In genomic region chr4:52643190-52643589, GRCh38 we compare ENCODE assay signal across 18 cellular contexts. TPM values are rescaled to one million over a fixed set of nuclear protein-coding genes. Genes with fewer than 3 reads are reported as not detected.
DNase-seq lines count a peak whose midpoint lies in the region; ATAC-seq and TF ChIP-seq lines count a peak whose summit lies in the region.
"Had no signal": no experiment of that assay in that cellular context is flagged by ENCODE, and none has a peak within 500 bp of the region (broad histone marks: within the 10 kb centered on the region; RNA-seq: fewer than 3 reads in every experiment).

No MANE protein-coding gene starts in this region.

- H3K4me1 ChIP-seq in right atrium auricular region = peaks cover 0 to 46% of the 10 kb centered on the region in 2 donors
- H3K4me1 ChIP-seq in ascending aorta = peaks cover 0 to 41% of the 10 kb centered on the region in 2 donors
- no peaks in the 10 kb centered on the region for H3K4me1 ChIP-seq in CD8-positive, alpha-beta memory T cell (ENCODE audit: insufficient read depth, low read length)
- peaks cover 4 to 8% of the 10 kb centered on the region in 2 donors for H3K4me1 ChIP-seq in uterus
- H3K4me1 ChIP-seq: HAP-1 had no signal

- TF ChIP-seq CTCF in right atrium auricular region (IDR thresholded peaks at IDR 0.05) (no peak), ascending aorta (IDR thresholded peaks at IDR 0.05) (no peak), uterus (IDR thresholded peaks at IDR 0.05) (no peak)

- no peak for DNase-seq in right atrium auricular region (ENCODE audit: low spot score)
- DNase-seq in left cardiac atrium = no peak
- no peak for DNase-seq in ascending aorta (ENCODE audit: low spot score in 2 of 2)
- DNase-seq in superior temporal gyrus (ENCODE audit: extremely low spot score) = peak; percentile 6
- DNase-seq in CD8-positive, alpha-beta memory T cell = no peak
- no peak for DNase-seq in NCI-H2171 (lab: John Stamatoyannopoulos, UW)
- DNase-seq in uterus = no peak
- DNase-seq: CD4-positive, CD25-positive, alpha-beta regulatory T cell; GOT3; Kasumi-1; NCI-H1436; NCI-H187; NCI-H524 treated with DMSO at 0.1 percent for 48 hours; NCI-H82; NK-92 treated with Interleukin-12 subunit alpha and Interleukin-12 subunit beta, amount 100 ng/mL, for 24 hours; PC-9 had no signal

- H3K27me3 Mint-ChIP-seq in CD8-positive, alpha-beta memory T cell = no peaks in the 10 kb centered on the region

- no peaks in the 10 kb centered on the region for H3K36me3 ChIP-seq in right atrium auricular region
- no peaks in the 10 kb centered on the region for H3K36me3 ChIP-seq in ascending aorta
- H3K36me3 ChIP-seq in CD8-positive, alpha-beta memory T cell (ENCODE audit: insufficient read depth, low read length) = no peaks in the 10 kb centered on the region
- H3K36me3 ChIP-seq in uterus = no peaks in the 10 kb centered on the region
- H3K36me3 ChIP-seq: BLaER1, HAP-1 had no signal

- H3K27ac Mint-ChIP-seq in CD8-positive, alpha-beta memory T cell = peak overlapping the region in 1 of 8 donors; percentile 52
- H3K27ac Mint-ChIP-seq: CD4-positive, CD25-positive, alpha-beta regulatory T cell had no signal

- H3K9me3 Mint-ChIP-seq in CD8-positive, alpha-beta memory T cell = no peaks in the 10 kb centered on the region

- H3K36me3 Mint-ChIP-seq in CD8-positive, alpha-beta memory T cell = no peaks in the 10 kb centered on the region
- H3K36me3 Mint-ChIP-seq: CD4-positive, CD25-positive, alpha-beta regulatory T cell had no signal

- no peaks in the 10 kb centered on the region for H3K27me3 ChIP-seq in right atrium auricular region
- H3K27me3 ChIP-seq in ascending aorta = no peaks in the 10 kb centered on the region
- no peaks in the 10 kb centered on the region for H3K27me3 ChIP-seq in CD8-positive, alpha-beta memory T cell (ENCODE audit: insufficient read depth, low read length, poor library complexity, severe bottlenecking)
- H3K27me3 ChIP-seq in uterus = no peaks in the 10 kb centered on the region
- H3K27me3 ChIP-seq: BLaER1 had no signal

- no peak overlapping the region for H3K4me3 Mint-ChIP-seq in CD8-positive, alpha-beta memory T cell
- H3K4me3 Mint-ChIP-seq: CD4-positive, CD25-positive, alpha-beta regulatory T cell had no signal

- no peak for TF ChIP-seq POLR2A in uterus (IDR thresholded peaks at IDR 0.05)

- H3K27ac ChIP-seq in right atrium auricular region (peak overlapping the region; percentile 17 to 62), ascending aorta (peak overlapping the region; percentile 64 to 73), uterus (no peak overlapping the region)
- no peak overlapping the region for H3K27ac ChIP-seq in CD8-positive, alpha-beta memory T cell (ENCODE audit: low read depth, low read length)
- H3K27ac ChIP-seq: BLaER1, PC-9 had no signal

- intact Hi-C loops in left cardiac atrium (cut with DNase I) = no loop called here
- intact Hi-C loops in ascending aorta (cut with DNase I) = loop anchor here (2.0 to 10.0 kb wide), 3 partner anchors 16 to 1632 kb away; partner anchors contain the start of gene USP46
- intact Hi-C loops in uterus (cut with DNase I; ENCODE audit: low total_unique reads) = no loop called here

- no peak overlapping the region for H3K4me3 ChIP-seq in right atrium auricular region
- H3K4me3 ChIP-seq in ascending aorta = no peak overlapping the region
- no peak overlapping the region for H3K4me3 ChIP-seq in CD8-positive, alpha-beta memory T cell (ENCODE audit: low read length)
- no peak overlapping the region for H3K4me3 ChIP-seq in uterus
- H3K4me3 ChIP-seq: BLaER1, HAP-1, PC-9 had no signal

- H3K4me1 Mint-ChIP-seq in CD8-positive, alpha-beta memory T cell = peaks cover 15 to 63% (median 62%) of the 10 kb centered on the region in 3 donors

- POLR2A ChIA-PET in CD8-positive, alpha-beta memory T cell (lab: Charles Lee) = no interaction called here

- no peak for ATAC-seq in left cardiac atrium

- H3K9me3 ChIP-seq in right atrium auricular region = no peaks in the 10 kb centered on the region
- H3K9me3 ChIP-seq in ascending aorta = no peaks in the 10 kb centered on the region
- no peaks in the 10 kb centered on the region for H3K9me3 ChIP-seq in CD8-positive, alpha-beta memory T cell (ENCODE audit: low read length)
- H3K9me3 ChIP-seq in uterus = no peaks in the 10 kb centered on the region
- H3K9me3 ChIP-seq: HAP-1 had no signal

- CTCF ChIA-PET in CD8-positive, alpha-beta memory T cell (lab: Charles Lee) = interaction anchor here (0.8 kb wide), 1 partner anchor 14 kb away, joined by 3 read pairs; no protein-coding TSS in a partner anchor

RNA-seq across cellular contexts. Expression of gene USP46, which starts 15.9 kb away (rescaled TPM):
- total RNA-seq in right atrium auricular region (10 to 100 TPM; 19.1 to 28.0 TPM), left cardiac atrium (10 to 100 TPM; 40.7 to 48.0 TPM), ascending aorta (7.5 TPM), uterus (10 to 100 TPM in 2 of 4 donors, 1 to 10 TPM in 1, under 1 TPM in 1; 0.51 to 33.5 (median 16.5) TPM)
- total RNA-seq in CD8-positive, alpha-beta memory T cell = 10 to 100 TPM; 15.6 to 16.9 TPM
- polyA plus RNA-seq in CD8-positive, alpha-beta memory T cell = 5.8 TPM

Comparison
In these comparisons a context has a peak if more than half of its experiments do, and no peak if none do; other contexts are left out.
1. H3K27ac ChIP-seq: peak in right atrium auricular region (2 of 2) and ascending aorta (2 of 2); none in CD8-positive, alpha-beta memory T cell (single experiment) and uterus (0 of 2).